ENCODE assay signal across 9 cellular contexts in genomic region chr9:131097259-131097947, GRCh38. TPM values are rescaled to one million over a fixed set of nuclear protein-coding genes. Genes with fewer than 3 reads are reported as not detected.
DNase-seq lines count a peak whose midpoint lies in the region; ATAC-seq, FAIRE-seq and TF ChIP-seq lines count a peak whose summit lies in the region.
"Had no signal": no experiment of that assay in that cellular context is flagged by ENCODE, and none has a peak within 500 bp of the region (broad histone marks: within the 10 kb centered on the region; RNA-seq: fewer than 3 reads in every experiment).

No MANE protein-coding gene starts in this region.

- H3K23ac ChIP-seq in H1 (ENCODE audit: insufficient read length), result no peak overlapping the region

- 53% methylated on average over 10 of the region's 10 CpGs; no CpG with 5 or more reads in 1 of the 2 experiments for WGBS in H1 (ENCODE audit: extremely low coverage in 1 of 2, insufficient coverage in 1 of 2, insufficient read length in 1 of 2, insufficient replicate concordance in 2 of 2, low coverage in 1 of 2, low lambda C conversion rate in 2 of 2, missing lambda C conversion rate in 1 of 2), 2 experiments

- H3K27ac Mint-ChIP-seq in neural crest cell (ENCODE audit: unreplicated experiment), result peak overlapping the region; percentile 43

- H2BK15ac ChIP-seq in H1 (ENCODE audit: low read length), result peak overlapping the region; percentile 10; the same call in 1 of the 2 replicates

- H3K36me3 ChIP-seq in BLaER1 (no peaks in the 10 kb centered on the region), H1 (ENCODE audit: control insufficient read depth in 2 of 4, insufficient read depth in 4 of 4, low read length in 3 of 4) (peaks cover 0 to 15% (median 2%) of the 10 kb centered on the region in 4 experiments; a peak in 3 of 8 replicates)

- no peak for TF ChIP-seq CTCF in LNCaP clone FGC (IDR thresholded peaks at IDR 0.05; ENCODE audit: control insufficient read depth, extremely low read depth, insufficient read depth)
- no peak for TF ChIP-seq CTCF in H1 (IDR thresholded peaks at IDR 0.05; ENCODE audit: control extremely low read depth in 1 of 3, insufficient read depth in 1 of 3, low read depth in 1 of 3, low read length in 3 of 3)
- no peak for TF ChIP-seq CTCF in neural crest cell (conservative IDR thresholded peaks at IDR 0.05)

- peaks cover 0 to 18% of the 10 kb centered on the region in 2 experiments; a peak in 1 of 4 replicates for H3K79me2 ChIP-seq in H1 (ENCODE audit: control insufficient read depth in 1 of 2, insufficient read depth in 2 of 2, low read length in 2 of 2)

- no peak overlapping the region for H2BK5ac ChIP-seq in H1 (ENCODE audit: low read depth, low read length)

- peak overlapping the region; percentile 60 for H3K18ac ChIP-seq in H1 (ENCODE audit: extremely low read depth, low read length)

- H4K5ac ChIP-seq in H1 (ENCODE audit: insufficient read length, low read depth, low read length), result peak overlapping the region; percentile 88

- no peaks in the 10 kb centered on the region for H3K9me3 ChIP-seq in BLaER1
- no peaks in the 10 kb centered on the region for H3K9me3 ChIP-seq in H1 (ENCODE audit: insufficient read depth in 2 of 2, low read depth in 1 of 2, low read length in 1 of 2)

- H3K9me3 Mint-ChIP-seq in neural crest cell, result no peaks in the 10 kb centered on the region

- peak overlapping the region; percentile 70 for H3K4me3 ChIP-seq in BLaER1
- peak overlapping the region; percentile 64 for H3K4me3 ChIP-seq in LNCaP clone FGC (ENCODE audit: low read depth, low read length)
- peak overlapping the region; percentile 85 to 92 (median 88) for H3K4me3 ChIP-seq in H1 (ENCODE audit: extremely low read depth in 1 of 4, insufficient read depth in 2 of 4, low read depth in 3 of 4, low read length in 4 of 4)

- H3K4me2 ChIP-seq in BLaER1 (peak overlapping the region; percentile 81), H1 (ENCODE audit: insufficient read depth in 1 of 2, low read depth in 2 of 2, low read length in 2 of 2) (peak overlapping the region; percentile 79 to 83)

- H3K27ac ChIP-seq in BLaER1 (no peak overlapping the region), H1 (ENCODE audit: low read depth, low read length) (peak overlapping the region; percentile 86)

- H3K4me1 Mint-ChIP-seq in neural crest cell, result peaks cover 28% of the 10 kb centered on the region

- H2AK5ac ChIP-seq in H1 (ENCODE audit: low read depth, low read length), result 0 out of 2 replicates have a peak overlapping the region, but pooled peaks have one; percentile 75

- DNase-seq in LNCaP clone FGC (ENCODE audit: low read depth) (no peak), H1 (ENCODE audit: low read depth in 1 of 2, low spot score in 2 of 2) (no peak), neural crest cell (ENCODE audit: low read depth, low spot score) (no peak), hippocampal formation (lab: John Stamatoyannopoulos, UW) (no peak)
- DNase-seq: NCI-H1694 treated with DMSO at 0.1 percent for 48 hours had no signal

- H4K20me1 ChIP-seq in BLaER1, result no peaks in the 10 kb centered on the region
- peaks cover 3 to 4% of the 10 kb centered on the region in 2 experiments for H4K20me1 ChIP-seq in H1 (replicated peaks in 1 of 2; ENCODE audit: control insufficient read depth in 1 of 2, insufficient read depth in 2 of 2, low read length in 2 of 2)

- peak overlapping the region; percentile 92 for H4K8ac ChIP-seq in H1 (ENCODE audit: extremely low read depth, insufficient read depth, low read length)

- H3K4me3 Mint-ChIP-seq in neural crest cell, result peak overlapping the region; percentile 88

- peak overlapping the region; percentile 82 for H3K56ac ChIP-seq in H1 (replicated peaks; ENCODE audit: insufficient read length, low read depth, low read length)

- peaks cover 9% of the 10 kb centered on the region for H3K27me3 Mint-ChIP-seq in neural crest cell (ENCODE audit: low read depth)

- H3K23me2 ChIP-seq in H1 (ENCODE audit: low read depth, low read length), result peaks cover 5% of the 10 kb centered on the region

- TF ChIP-seq RAD21 in H1 (IDR thresholded peaks at IDR 0.05 in 1 of 2, conservative IDR thresholded peaks at IDR 0.05 in 1 of 2; ENCODE audit: low read depth in 2 of 2, low read length in 2 of 2), result no peak

- no peak for TF ChIP-seq POLR2A in H1 (IDR thresholded peaks at IDR 0.05; ENCODE audit: control extremely low read depth in 1 of 2, low read depth in 2 of 2, low read length in 2 of 2)

- ATAC-seq in HG02840 (IDR thresholded peaks at IDR 0.05; ENCODE audit: low FRiP score, unreplicated experiment) (no peak), GM18519 (IDR thresholded peaks at IDR 0.05; ENCODE audit: low FRiP score, unreplicated experiment) (no peak), GM21786 (IDR thresholded peaks at IDR 0.05; ENCODE audit: unreplicated experiment) (no peak)

- CTCF ChIA-PET in H1 (lab: Charles Lee; ENCODE audit: partially characterized antibody), result interaction anchor here (0.6 to 3.3 kb wide), 13 partner anchors 8 to 1348 kb away, joined by 3 to 14 read pairs (median 3); no protein-coding TSS in a partner anchor

- H3K79me1 ChIP-seq in H1 (ENCODE audit: low read depth, low read length), result peaks cover 8% of the 10 kb centered on the region

- peak overlapping the region; percentile 27 for H3K4ac ChIP-seq in H1 (replicated peaks; ENCODE audit: insufficient read length, low read depth, low read length)

- no peak overlapping the region for H3K14ac ChIP-seq in H1 (ENCODE audit: insufficient read length)

- peak overlapping the region; percentile 83 for H2BK120ac ChIP-seq in H1 (replicated peaks; ENCODE audit: low read depth, low read length)

- H3K4me1 ChIP-seq in BLaER1, result peaks cover 63% of the 10 kb centered on the region
- peaks cover 0 to 39% (median 29%) of the 10 kb centered on the region in 4 experiments; a peak in 6 of 7 replicates for H3K4me1 ChIP-seq in H1 (replicated peaks in 1 of 4; ENCODE audit: control insufficient read depth in 3 of 4, insufficient read depth in 4 of 4, low read length in 3 of 4)

- FAIRE-seq in H1 (lab: Jason Lieb, UNC), result no peak

- H3K27me3 ChIP-seq in BLaER1, result peaks cover 37% of the 10 kb centered on the region
- H3K27me3 ChIP-seq in H1 (replicated peaks in 1 of 4; ENCODE audit: control insufficient read depth in 3 of 4, extremely low read depth in 1 of 4, insufficient read depth in 3 of 4, low read length in 3 of 4), result no peaks in the 10 kb centered on the region; a peak in 1 of 7 replicates

- H2BK20ac ChIP-seq in H1 (ENCODE audit: low read length), result no peak overlapping the region

- POLR2A ChIA-PET in H1 (lab: Charles Lee; ENCODE audit: partially characterized antibody), result interaction anchor here (0.5 to 29.0 kb wide), 12 partner anchors 12 to 404 kb away, joined by 3 to 751 read pairs (median 4); partner anchors contain the start of genes EXOSC2 and NUP214

- no peak for TF ChIP-seq EP300 in H1 (IDR thresholded peaks at IDR 0.05; ENCODE audit: borderline replicate concordance in 1 of 2, low read depth in 2 of 2, low read length in 2 of 2)

- peak overlapping the region; percentile 68; the same call in 1 of the 2 replicates for H2BK12ac ChIP-seq in H1 (ENCODE audit: low read depth, low read length)

- H3K9ac ChIP-seq in BLaER1, result peak overlapping the region; percentile 64; the same call in 1 of the 2 replicates
- peak overlapping the region; percentile 50 to 94 (median 80) for H3K9ac ChIP-seq in H1 (replicated peaks in 1 of 4; ENCODE audit: extremely low read depth in 1 of 4, low read depth in 3 of 4, low read length in 3 of 4)

- H4K91ac ChIP-seq in H1 (replicated peaks; ENCODE audit: insufficient read length, low read length), result peak overlapping the region; percentile 65

- no peak overlapping the region for H2AFZ ChIP-seq in H1 (ENCODE audit: low read length)

- no peaks in the 10 kb centered on the region for H3K36me3 Mint-ChIP-seq in neural crest cell (ENCODE audit: low read depth)

TF ChIP-seq in H1, 55 proteins besides CTCF, POLR2A, EP300 and RAD21 (continues in another document):
- TF ChIP-seq SUZ12 (IDR thresholded peaks at IDR 0.05; ENCODE audit: low read length) (no peak), CBX8 (IDR thresholded peaks at IDR 0.05; ENCODE audit: borderline replicate concordance, low read depth, low read length) (no peak), TCF12 (IDR thresholded peaks at IDR 0.05; ENCODE audit: low read depth, low read length) (no peak), TBP (IDR thresholded peaks at IDR 0.05; ENCODE audit: low read depth, low read length) (no peak), PHF8 (conservative IDR thresholded peaks at IDR 0.05; ENCODE audit: low read depth, low read length) (no peak), MAFK (IDR thresholded peaks at IDR 0.05; ENCODE audit: low read depth, low read length) (no peak), EGR1 (IDR thresholded peaks at IDR 0.05; ENCODE audit: borderline replicate concordance, low read depth, low read length) (no peak), KDM5A (IDR thresholded peaks at IDR 0.05; ENCODE audit: low read length) (no peak)

RNA-seq across cellular contexts. Expression of gene AIF1L, which starts 1.1 kb away (rescaled TPM):
- total RNA-seq in H1 (2021; fragmentation: NEBNext Ultra II Directional; extraction: Animal tissue kit (Norgen Biotek cat#: 25700)), result 149 and 153 TPM in 2 replicates
- 68.2 and 70.7 TPM in 2 replicates for polyA plus RNA-seq in H1 (2011; rRNA removed)
- 103 TPM for polyA plus RNA-seq in H1 (2011; cell fraction: cytosol; rRNA removed)
- 76.7 TPM for polyA plus RNA-seq in H1 (2011; cell fraction: nucleus; rRNA removed)
- 121 to 128 TPM (median 125 TPM) in 4 replicates for polyA plus RNA-seq in H1 (2012, experiment 1 of 2)
- polyA plus RNA-seq in H1 (2012, experiment 2 of 2), result 119 TPM
- 81.8 TPM for polyA plus RNA-seq in H1 (2013, experiment 1 of 2)
- polyA plus RNA-seq in H1 (2013, experiment 2 of 2), result 81.0 TPM
- 121 and 131 TPM in 2 replicates for polyA minus RNA-seq in H1 (2011; rRNA and poly(A)+ RNA removed)
- 65.1 TPM for polyA minus RNA-seq in H1 (2011; cell fraction: cytosol; rRNA and poly(A)+ RNA removed)
- 45.1 TPM for polyA minus RNA-seq in H1 (2011; cell fraction: nucleus; rRNA and poly(A)+ RNA removed)
- 118 and 122 TPM in 2 replicates for total RNA-seq in neural crest cell

RNA-seq across cellular contexts. Expression of gene NUP214, which starts 28.0 kb away (rescaled TPM):
- total RNA-seq in H1 (2021; fragmentation: NEBNext Ultra II Directional; extraction: Animal tissue kit (Norgen Biotek cat#: 25700)), result 39.0 and 50.2 TPM in 2 replicates
- polyA plus RNA-seq in H1 (2011; rRNA removed), result 28.6 and 37.6 TPM in 2 replicates
- polyA plus RNA-seq in H1 (2011; cell fraction: cytosol; rRNA removed), result 15.4 TPM
- polyA plus RNA-seq in H1 (2011; cell fraction: nucleus; rRNA removed), result 40.9 TPM
- 19.7 to 32.4 TPM (median 31.4 TPM) in 4 replicates for polyA plus RNA-seq in H1 (2012, experiment 1 of 2)
- 36.7 TPM for polyA plus RNA-seq in H1 (2012, experiment 2 of 2)
- polyA plus RNA-seq in H1 (2013, experiment 1 of 2), result 25.5 TPM
- 23.7 TPM for polyA plus RNA-seq in H1 (2013, experiment 2 of 2)
- polyA minus RNA-seq in H1 (2011; rRNA and poly(A)+ RNA removed), result 29.8 and 33.2 TPM in 2 replicates
- 35.2 TPM for polyA minus RNA-seq in H1 (2011; cell fraction: cytosol; rRNA and poly(A)+ RNA removed)
- 66.2 TPM for polyA minus RNA-seq in H1 (2011; cell fraction: nucleus; rRNA and poly(A)+ RNA removed)
- 72.3 and 77.9 TPM in 2 replicates for total RNA-seq in neural crest cell
